In the genomic region with DNA sequence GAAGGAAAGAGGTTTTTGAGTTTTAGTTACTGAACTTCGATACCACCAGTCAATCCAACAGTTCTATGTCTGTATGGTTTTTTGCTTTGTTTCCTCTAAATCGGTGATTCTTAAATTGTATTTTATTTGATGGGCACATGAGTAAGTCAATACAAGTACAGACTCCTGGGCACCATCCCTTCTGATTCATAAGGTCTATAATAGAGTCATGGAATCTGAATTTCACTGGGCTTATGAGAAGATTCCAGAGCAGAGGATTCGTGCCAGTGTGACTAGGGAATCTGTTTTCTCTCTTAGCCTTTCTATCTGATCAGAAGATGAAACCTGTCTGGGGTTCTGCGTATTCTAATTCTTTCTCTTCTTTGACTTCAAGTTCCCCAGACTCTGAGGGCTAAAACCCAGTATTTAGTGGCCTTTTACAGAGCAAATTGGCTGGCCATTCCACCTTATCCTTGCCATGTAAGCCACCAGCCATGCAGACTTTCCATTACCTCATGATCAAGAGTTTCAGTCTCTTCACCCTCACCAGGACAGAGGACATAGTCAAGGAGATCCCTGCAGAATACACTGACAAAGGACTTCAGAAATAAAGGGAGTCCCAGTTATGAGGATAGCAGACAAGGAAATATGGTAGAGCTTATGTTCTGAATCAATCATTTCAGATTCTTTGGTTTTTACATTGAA, we compare ENCODE assay signal across 27 cellular contexts.
DNase-seq lines count a peak whose midpoint lies in the region; ATAC-seq, FAIRE-seq and TF ChIP-seq lines count a peak whose summit lies in the region.
"Had no signal": no experiment of that assay in that cellular context is flagged by ENCODE, and none has a peak within 500 bp of the region (broad histone marks: within the 10 kb centered on the region; RNA-seq: fewer than 3 reads in every experiment).

No MANE protein-coding gene starts in this region.

- FAIRE-seq in A549 (lab: Jason Lieb, UNC), result no peak
- FAIRE-seq: A204.1 had no signal

- TF ChIP-seq EP300 in A549 (IDR thresholded peaks at IDR 0.05), result no peak

- intact Hi-C loops in activated T-helper 1 cell treated with anti-CD3 and anti-CD28 coated beads, Interleukin-12 subunit alpha, Interleukin-12 subunit beta, Interleukin-2, Interleukin-4 antibody, amounts not matched to agents 30 ng/mL and 10 ng/mL and 1 ng/mL, durations not matched to agents 14 hours and 24 hours and 36 hours (cut with micrococcal nuclease), result no loop called here

- CTCF ChIA-PET in A549 (lab: Yijun Ruan, JAX), result no interaction called here

- DNase-seq in A549 (ENCODE audit: low read depth in 1 of 2, low spot score in 1 of 2) (no peak), HT1080 (ENCODE audit: low read depth) (peak; percentile 47), astrocyte of the spinal cord (ENCODE audit: low read depth, low spot score) (peak; percentile 38), iris pigment epithelial cell (ENCODE audit: low read depth) (peak; percentile 12), NCI-H226 (no peak), substantia nigra (lab: John Stamatoyannopoulos, UW) (no peak)
- DNase-seq in activated T-helper 1 cell treated with anti-CD3 and anti-CD28 coated beads, Interleukin-12 subunit alpha, Interleukin-12 subunit beta, Interleukin-2, Interleukin-4 antibody, amounts not matched to agents 30 ng/mL and 10 ng/mL and 1 ng/mL, durations not matched to agents 14 hours and 24 hours and 36 hours (ENCODE audit: low spot score), result no peak
- DNase-seq: activated CD4-positive, alpha-beta T cell treated with anti-CD3 and anti-CD28 coated beads, Interleukin-2, amount 50 U/mL, for 48 hours; activated gamma-delta T cell treated with Interleukin-2 at 50 U/mL for 16 hours; amygdala; CD4-positive, CD25-positive, alpha-beta regulatory T cell; effector memory CD4-positive, alpha-beta T cell; kidney; mesendoderm; NCI-H1092; NCI-H2081 treated with DMSO at 0.1 percent for 48 hours; NCI-H526; SHP77 treated with DMSO at 0.1 percent for 48 hours; stimulated activated CD4-positive, alpha-beta T cell treated with anti-CD3 and anti-CD28 coated beads, Interleukin-2, amount 100 ng/mL, for 48 hours had no signal

- no peaks in the 10 kb centered on the region for H3K27me3 Mint-ChIP-seq in activated T-helper 1 cell treated with anti-CD3 and anti-CD28 coated beads, Interleukin-12 subunit alpha, Interleukin-12 subunit beta, Interleukin-2, Interleukin-4 antibody, amounts not matched to agents 30 ng/mL and 10 ng/mL and 1 ng/mL, durations not matched to agents 14 hours and 24 hours and 36 hours (ENCODE audit: insufficient read depth)
- H3K27me3 Mint-ChIP-seq: CD4-positive, CD25-positive, alpha-beta regulatory T cell; natural killer cell treated with Interleukin-12 subunit alpha and Interleukin-12 subunit beta and Interleukin-15 and Interleukin-18, amount 100 ng/mL, for 72 hours; progenitor cell of endocrine pancreas had no signal

- no peaks in the 10 kb centered on the region for H3K36me3 Mint-ChIP-seq in activated T-helper 1 cell treated with anti-CD3 and anti-CD28 coated beads, Interleukin-12 subunit alpha, Interleukin-12 subunit beta, Interleukin-2, Interleukin-4 antibody, amounts not matched to agents 30 ng/mL and 10 ng/mL and 1 ng/mL, durations not matched to agents 14 hours and 24 hours and 36 hours (ENCODE audit: low read depth)
- H3K36me3 Mint-ChIP-seq: CD4-positive, CD25-positive, alpha-beta regulatory T cell had no signal

- ATAC-seq in A549, result peak; percentile 56 to 62; a peak in 4 of 6 replicates
- ATAC-seq in HG03095 (IDR thresholded peaks at IDR 0.05; ENCODE audit: unreplicated experiment), result no peak
- ATAC-seq: natural killer cell treated with Interleukin-12 subunit alpha and Interleukin-12 subunit beta and Interleukin-15 and Interleukin-18, amount 100 ng/mL, for 72 hours had no signal

- TF ChIP-seq POLR2A in A549 (IDR thresholded peaks at IDR 0.05; ENCODE audit: low read length), result no peak

- TF ChIP-seq RAD21 in A549 (conservative IDR thresholded peaks at IDR 0.05 in 1 of 2, IDR thresholded peaks at IDR 0.05 in 1 of 2), result no peak

- 5% methylated on average over 4 of the region's 4 CpGs for WGBS in A549 (ENCODE audit: missing lambda C conversion rate)

- H3K4me1 Mint-ChIP-seq in activated T-helper 1 cell treated with anti-CD3 and anti-CD28 coated beads, Interleukin-12 subunit alpha, Interleukin-12 subunit beta, Interleukin-2, Interleukin-4 antibody, amounts not matched to agents 30 ng/mL and 10 ng/mL and 1 ng/mL, durations not matched to agents 14 hours and 24 hours and 36 hours (ENCODE audit: low read depth), result no peaks in the 10 kb centered on the region
- H3K4me1 Mint-ChIP-seq: CD4-positive, CD25-positive, alpha-beta regulatory T cell had no signal

- TF ChIP-seq CTCF in A549 (IDR thresholded peaks at IDR 0.05), result no peak
- TF ChIP-seq CTCF in astrocyte of the spinal cord (IDR thresholded peaks at IDR 0.05; ENCODE audit: low read depth, low read length), result no peak

- H3K27ac ChIP-seq in A549, result peak overlapping the region; percentile 59 to 78
- H3K27ac ChIP-seq in substantia nigra (ENCODE audit: low read depth, low read length, poor library complexity, severe bottlenecking), result no peak overlapping the region
- H3K27ac ChIP-seq: KMS-11, skin epidermis, VCaP had no signal

- H3K27ac Mint-ChIP-seq in activated T-helper 1 cell treated with anti-CD3 and anti-CD28 coated beads, Interleukin-12 subunit alpha, Interleukin-12 subunit beta, Interleukin-2, Interleukin-4 antibody, amounts not matched to agents 30 ng/mL and 10 ng/mL and 1 ng/mL, durations not matched to agents 14 hours and 24 hours and 36 hours, result no peak overlapping the region
- H3K27ac Mint-ChIP-seq: natural killer cell treated with Interleukin-12 subunit alpha and Interleukin-12 subunit beta and Interleukin-15 and Interleukin-18, amount 100 ng/mL, for 72 hours; progenitor cell of endocrine pancreas; T-helper 1 cell treated with Interleukin-12 subunit alpha and Interleukin-12 subunit beta and Interleukin-4 antibody, amounts not matched to agents 30 μg/mL and 1 μg/mL, for 36 hours had no signal

- H3K4me3 ChIP-seq in A549, result no peak overlapping the region
- no peak overlapping the region for H3K4me3 ChIP-seq in astrocyte of the spinal cord (ENCODE audit: low read depth, low read length)
- H3K4me3 ChIP-seq: skin epidermis had no signal

- in situ Hi-C loops in astrocyte of the spinal cord (cut with HindIII; ENCODE audit: low sequenced_read_pairs), result no loop called here

- POLR2A ChIA-PET in A549 (lab: Yijun Ruan, JAX), result no interaction called here

- peak overlapping the region; percentile 29 for H3K4me2 ChIP-seq in A549
- H3K4me2 ChIP-seq: KMS-11 had no signal

- H3K9me3 ChIP-seq in A549, result 0 out of 3 replicates have a peak, but pooled peaks cover 4% of the 10 kb centered on the region

- H3K4me3 Mint-ChIP-seq in activated T-helper 1 cell treated with anti-CD3 and anti-CD28 coated beads, Interleukin-12 subunit alpha, Interleukin-12 subunit beta, Interleukin-2, Interleukin-4 antibody, amounts not matched to agents 30 ng/mL and 10 ng/mL and 1 ng/mL, durations not matched to agents 14 hours and 24 hours and 36 hours, result no peak overlapping the region
- H3K4me3 Mint-ChIP-seq: CD4-positive, CD25-positive, alpha-beta regulatory T cell; natural killer cell treated with Interleukin-12 subunit alpha and Interleukin-12 subunit beta and Interleukin-15 and Interleukin-18, amount 100 ng/mL, for 72 hours; T-helper 1 cell treated with Interleukin-12 subunit alpha and Interleukin-12 subunit beta and Interleukin-4 antibody, amounts not matched to agents 30 μg/mL and 1 μg/mL, for 36 hours had no signal

- peaks cover 8% of the 10 kb centered on the region for H3K9me3 Mint-ChIP-seq in activated T-helper 1 cell treated with anti-CD3 and anti-CD28 coated beads, Interleukin-12 subunit alpha, Interleukin-12 subunit beta, Interleukin-2, Interleukin-4 antibody, amounts not matched to agents 30 ng/mL and 10 ng/mL and 1 ng/mL, durations not matched to agents 14 hours and 24 hours and 36 hours

- peaks cover 5% of the 10 kb centered on the region; the same call in 1 of the 3 replicates for H3K4me1 ChIP-seq in A549

TF ChIP-seq in A549, 52 proteins besides CTCF, POLR2A, EP300 and RAD21:
- TF ChIP-seq JUN (IDR thresholded peaks at IDR 0.05) (no peak), FOSL2 (IDR thresholded peaks at IDR 0.05) (peak; percentile 11; the same call in 1 of the 2 replicates), FOSL2 (CRISPR knock-in tag; IDR thresholded peaks at IDR 0.05) (no peak)

Comparison
In these comparisons a context has a peak if more than half of its experiments do, and no peak if none do; other contexts are left out.
1. DNase-seq: peak in HT1080 (single experiment), astrocyte of the spinal cord (single experiment) and iris pigment epithelial cell (single experiment); none in A549 (0 of 2), NCI-H226 (single experiment), substantia nigra (0 of 49) and activated T-helper 1 cell treated with anti-CD3 and anti-CD28 coated beads, Interleukin-12 subunit alpha, Interleukin-12 subunit beta, Interleukin-2, Interleukin-4 antibody, amounts not matched to agents 30 ng/mL and 10 ng/mL and 1 ng/mL, durations not matched to agents 14 hours and 24 hours and 36 hours (single experiment).